In the genomic region with DNA sequence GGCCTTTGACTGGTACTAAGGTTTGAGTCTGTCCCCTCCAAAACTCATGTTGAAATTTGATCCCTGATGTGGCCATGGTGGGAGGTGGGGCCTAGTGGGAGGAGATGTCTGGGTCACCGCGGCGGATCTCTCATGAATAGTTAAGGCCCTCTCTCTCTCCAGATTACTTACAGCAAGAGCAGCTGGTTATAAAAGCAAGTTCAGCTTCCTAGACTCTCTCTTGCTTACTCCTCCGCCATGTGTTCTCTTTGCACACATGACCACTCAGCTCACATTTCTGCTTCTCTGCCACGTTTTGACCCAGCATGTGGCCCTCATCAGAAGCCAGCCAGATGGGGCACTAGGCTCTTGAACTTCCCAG, we compare ENCODE assay signal across 15 cellular contexts. TPM values are rescaled to one million over a fixed set of nuclear protein-coding genes. Genes with fewer than 3 reads are reported as not detected.
A peak's percentile ranks its signal among the peaks of the same experiment; 100 is the strongest.
DNase-seq lines count a peak whose midpoint lies in the region; ATAC-seq and TF ChIP-seq lines count a peak whose summit lies in the region.
"Had no signal": no experiment of that assay in that cellular context is flagged by ENCODE, and none has a peak within 500 bp of the region (broad histone marks: within the 10 kb centered on the region; RNA-seq: fewer than 3 reads in every experiment).

No MANE protein-coding gene starts in this region.

- no peak overlapping the region for H3K4me3 Mint-ChIP-seq in activated CD8-positive, alpha-beta T cell treated with anti-CD3 and anti-CD28 coated beads for 36 hours
- H3K4me3 Mint-ChIP-seq: CD4-positive, alpha-beta memory T cell; stimulated activated effector memory CD8-positive, alpha-beta T cell treated with anti-CD3 and anti-CD28 coated beads, Interleukin-12 subunit alpha, Interleukin-12 subunit beta, amount 100 ng/mL, for 72 hours had no signal

- H3K4me2 ChIP-seq in parathyroid adenoma (ENCODE audit: low read length) = no peak overlapping the region

- POLR2A ChIA-PET in activated CD8-positive, alpha-beta T cell treated with anti-CD3 and anti-CD28 coated beads for 36 hours (lab: Charles Lee) = interaction anchor here (1.1 kb wide), 1 partner anchor 62 kb away, joined by 3 read pairs; no protein-coding TSS in a partner anchor

- intact Hi-C loops in activated CD8-positive, alpha-beta T cell treated with anti-CD3 and anti-CD28 coated beads for 36 hours (cut with micrococcal nuclease) = no loop called here

- no peaks in the 10 kb centered on the region for H3K9me3 Mint-ChIP-seq in activated CD8-positive, alpha-beta T cell treated with anti-CD3 and anti-CD28 coated beads for 36 hours
- H3K9me3 Mint-ChIP-seq: CD4-positive, alpha-beta memory T cell; stimulated activated effector memory CD8-positive, alpha-beta T cell treated with anti-CD3 and anti-CD28 coated beads, Interleukin-12 subunit alpha, Interleukin-12 subunit beta, amount 100 ng/mL, for 72 hours had no signal

- CTCF ChIA-PET in activated CD8-positive, alpha-beta T cell treated with anti-CD3 and anti-CD28 coated beads for 36 hours (lab: Charles Lee) = interaction anchor here (1.0 kb wide), 2 partner anchors 9 to 64 kb away, joined by 3 read pairs; no protein-coding TSS in a partner anchor

- H3K9ac ChIP-seq in parathyroid adenoma = no peak overlapping the region

- TF ChIP-seq CTCF in foreskin fibroblast (IDR thresholded peaks at IDR 0.05; ENCODE audit: low read depth, low read length) (no peak), parathyroid adenoma (IDR thresholded peaks at IDR 0.05) (no peak), gastroesophageal sphincter (IDR thresholded peaks at IDR 0.05) (no peak)
- TF ChIP-seq CTCF in activated CD8-positive, alpha-beta T cell treated with anti-CD3 and anti-CD28 coated beads for 36 hours (IDR thresholded peaks at IDR 0.05) = no peak

- H3K4me3 ChIP-seq in foreskin fibroblast (ENCODE audit: low read depth in 1 of 2, low read length in 2 of 2) (no peak overlapping the region), parathyroid adenoma (ENCODE audit: low read depth, low read length) (no peak overlapping the region), gastroesophageal sphincter (no peak overlapping the region)
- H3K4me3 ChIP-seq: colonic mucosa, SK-N-MC had no signal

- 79 to 87% methylated on average over 4 to 5 of the region's 5 CpGs for WGBS in gastroesophageal sphincter (ENCODE audit: low coverage in 1 of 2), 2 donors

- H3K27ac ChIP-seq in parathyroid adenoma (no peak overlapping the region), gastroesophageal sphincter (no peak overlapping the region)
- H3K27ac ChIP-seq: colonic mucosa, SK-N-MC had no signal

- H3K27me3 ChIP-seq in parathyroid adenoma (ENCODE audit: control insufficient read depth, insufficient read depth, low read length) (no peaks in the 10 kb centered on the region), gastroesophageal sphincter (no peaks in the 10 kb centered on the region)
- H3K27me3 ChIP-seq: colonic mucosa had no signal

- ATAC-seq in activated CD8-positive, alpha-beta T cell treated with anti-CD3 and anti-CD28 coated beads for 36 hours = no peak
- no peak for ATAC-seq in gastroesophageal sphincter
- ATAC-seq: stimulated activated effector memory CD8-positive, alpha-beta T cell treated with anti-CD3 and anti-CD28 coated beads, Interleukin-12 subunit alpha, Interleukin-12 subunit beta, amount 100 ng/mL, for 72 hours had no signal

- H3K9me3 ChIP-seq in parathyroid adenoma (ENCODE audit: control insufficient read depth, low read length) (no peaks in the 10 kb centered on the region), gastroesophageal sphincter (no peaks in the 10 kb centered on the region)
- H3K9me3 ChIP-seq: colonic mucosa had no signal

- no peak overlapping the region for H3K27ac Mint-ChIP-seq in activated CD8-positive, alpha-beta T cell treated with anti-CD3 and anti-CD28 coated beads for 36 hours
- H3K27ac Mint-ChIP-seq: stimulated activated effector memory CD8-positive, alpha-beta T cell treated with anti-CD3 and anti-CD28 coated beads, Interleukin-12 subunit alpha, Interleukin-12 subunit beta, amount 100 ng/mL, for 72 hours had no signal

- no peaks in the 10 kb centered on the region for H3K27me3 Mint-ChIP-seq in activated CD8-positive, alpha-beta T cell treated with anti-CD3 and anti-CD28 coated beads for 36 hours
- H3K27me3 Mint-ChIP-seq: CD4-positive, alpha-beta memory T cell had no signal

- H3K4me1 ChIP-seq in parathyroid adenoma = no peaks in the 10 kb centered on the region
- H3K4me1 ChIP-seq in gastroesophageal sphincter = no peaks in the 10 kb centered on the region
- H3K4me1 ChIP-seq: colonic mucosa had no signal

- H3K4me1 Mint-ChIP-seq in activated CD8-positive, alpha-beta T cell treated with anti-CD3 and anti-CD28 coated beads for 36 hours (ENCODE audit: low read depth) = peaks cover 6% of the 10 kb centered on the region

- DNase-seq in EH (ENCODE audit: low read depth) = peak; percentile 23
- peak; percentile 53 for DNase-seq in NCI-H2171 (lab: John Stamatoyannopoulos, UW)
- DNase-seq in foreskin fibroblast = peak; percentile 51 to 73
- no peak for DNase-seq in NCI-H2081 (lab: John Stamatoyannopoulos, UW)
- DNase-seq in SHP77 (lab: John Stamatoyannopoulos, UW) = no peak
- DNase-seq in activated CD8-positive, alpha-beta T cell treated with anti-CD3 and anti-CD28 coated beads for 36 hours = no peak
- DNase-seq: activated CD4-positive, alpha-beta T cell treated with anti-CD3 and anti-CD28 coated beads, Interleukin-2, amount 50 U/mL, for 4 hours; activated naive CD4-positive, alpha-beta T cell treated with anti-CD3 and anti-CD28 coated beads, Interleukin-2, amount 50 U/mL, for 16 hours; CD4-positive, alpha-beta memory T cell; colonic mucosa; NCI-H1930 had no signal

- H3K36me3 Mint-ChIP-seq in activated CD8-positive, alpha-beta T cell treated with anti-CD3 and anti-CD28 coated beads for 36 hours (ENCODE audit: low read depth) = no peaks in the 10 kb centered on the region
- H3K36me3 Mint-ChIP-seq: CD4-positive, alpha-beta memory T cell; stimulated activated effector memory CD8-positive, alpha-beta T cell treated with anti-CD3 and anti-CD28 coated beads, Interleukin-12 subunit alpha, Interleukin-12 subunit beta, amount 100 ng/mL, for 72 hours had no signal

- TF ChIP-seq POLR2A in gastroesophageal sphincter (IDR thresholded peaks at IDR 0.05) = no peak

- no peak for TF ChIP-seq EP300 in gastroesophageal sphincter (IDR thresholded peaks at IDR 0.05)

- no peaks in the 10 kb centered on the region for H3K36me3 ChIP-seq in parathyroid adenoma (ENCODE audit: control insufficient read depth, insufficient read depth, low read length)
- H3K36me3 ChIP-seq in gastroesophageal sphincter = no peaks in the 10 kb centered on the region
- H3K36me3 ChIP-seq: colonic mucosa had no signal

- peak overlapping the region; percentile 4 for H2AFZ ChIP-seq in parathyroid adenoma

- no peaks in the 10 kb centered on the region for H3K79me2 ChIP-seq in parathyroid adenoma

RNA-seq across cellular contexts. Expression of gene ZMIZ1, which starts 29.9 kb away (rescaled TPM):
- 10 to 100 TPM; 46.5 to 52.2 TPM for total RNA-seq in activated CD8-positive, alpha-beta T cell treated with anti-CD3 and anti-CD28 coated beads for 36 hours
- 10 to 100 TPM; 36.3 to 79.2 (median 67.1) TPM for total RNA-seq in gastroesophageal sphincter

Comparison
In these comparisons a context has a peak if more than half of its experiments do, and no peak if none do; other contexts are left out.
1. DNase-seq: peak in EH (single experiment), NCI-H2171 (single experiment) and foreskin fibroblast (2 of 2); none in NCI-H2081 (0 of 2), SHP77 (0 of 2) and activated CD8-positive, alpha-beta T cell treated with anti-CD3 and anti-CD28 coated beads for 36 hours (single experiment).